8 cellular contexts compared by ENCODE assay signal in the genomic region with DNA sequence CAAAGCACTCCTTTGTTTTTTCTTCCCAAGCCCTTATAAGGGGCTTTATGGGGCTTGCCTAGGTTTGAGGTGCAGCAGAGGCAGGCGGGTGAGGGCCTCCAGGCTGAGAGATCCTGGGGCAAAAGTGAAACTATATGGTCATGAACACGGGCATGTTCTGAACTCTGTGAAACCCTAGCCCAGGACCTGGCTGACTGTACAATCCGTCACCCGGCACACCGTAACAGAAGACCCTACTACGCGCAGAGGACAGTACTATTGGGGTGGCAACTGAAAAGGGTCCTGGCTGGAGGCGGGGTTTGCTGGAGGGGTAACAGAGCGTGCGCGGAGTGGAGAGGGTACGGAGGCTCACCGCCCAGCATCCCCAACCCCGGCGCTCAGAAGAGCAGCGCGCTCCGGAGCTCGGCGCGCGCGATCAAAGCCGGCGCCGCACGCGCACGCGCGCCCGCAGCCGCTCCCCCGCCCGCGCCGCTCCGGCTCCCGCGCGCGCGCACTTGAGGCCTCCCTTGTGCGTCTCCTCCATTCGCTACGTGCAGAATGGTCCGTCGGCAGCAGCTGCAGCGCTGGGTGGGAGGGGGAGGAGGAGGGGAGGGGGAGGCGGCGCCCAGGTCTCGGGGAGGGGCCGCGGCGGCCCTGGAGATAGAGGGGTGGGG. TPM values are rescaled to one million over a fixed set of nuclear protein-coding genes. Genes with fewer than 3 reads are reported as not detected.
DNase-seq lines count a peak whose midpoint lies in the region; ATAC-seq and TF ChIP-seq lines count a peak whose summit lies in the region.

No MANE protein-coding gene starts in this region.

- peaks cover 0 to 18% (median 15%) of the 10 kb centered on the region in 5 donors for H3K27me3 Mint-ChIP-seq in naive thymus-derived CD4-positive, alpha-beta T cell

- ATAC-seq in GM19455 (IDR thresholded peaks at IDR 0.05; ENCODE audit: unreplicated experiment), result peak; percentile 57
- ATAC-seq in naive thymus-derived CD4-positive, alpha-beta T cell, result peak; percentile 89
- ATAC-seq in stimulated activated naive CD8-positive, alpha-beta T cell treated with anti-CD3 and anti-CD28 coated beads, Interleukin-15, Interleukin-2, amounts not matched to agents 100 U/mL and 50 U/mL, for 24 hours, result peak; percentile 69

- TF ChIP-seq CTCF in epithelial cell of proximal tubule (conservative IDR thresholded peaks at IDR 0.05; ENCODE audit: low read depth, low read length), result no peak

- H3K27ac ChIP-seq in naive thymus-derived CD4-positive, alpha-beta T cell (ENCODE audit: low read depth, low read length), result peak overlapping the region; percentile 54

- CTCF ChIA-PET in naive thymus-derived CD4-positive, alpha-beta T cell (lab: Charles Lee), result interaction anchor here (1.1 to 5.3 kb wide), 6 partner anchors 291 to 349 kb away, joined by 3 to 30 read pairs (median 6); partner anchors contain the start of gene VEGFA

- H3K4me1 ChIP-seq in naive thymus-derived CD4-positive, alpha-beta T cell (ENCODE audit: control insufficient read depth in 2 of 2, insufficient read depth in 2 of 2, low read length in 2 of 2), result peaks cover 12 to 16% of the 10 kb centered on the region in 2 donors

- H3K36me3 Mint-ChIP-seq in naive thymus-derived CD4-positive, alpha-beta T cell, result peaks cover 0 to 2% (median 0%) of the 10 kb centered on the region in 5 donors

- H3K9me3 ChIP-seq in naive thymus-derived CD4-positive, alpha-beta T cell (ENCODE audit: control insufficient read depth in 2 of 3, low read length in 3 of 3), result no peaks in the 10 kb centered on the region

- peak; percentile 99 for DNase-seq in AG20443 (ENCODE audit: low spot score)
- DNase-seq in HT-29 (ENCODE audit: low spot score), result peak; percentile 50
- DNase-seq in activated CD8-positive, alpha-beta memory T cell treated with anti-CD3 and anti-CD28 coated beads for 24 hours, result peak; percentile 79
- DNase-seq in epithelial cell of proximal tubule (ENCODE audit: low read depth), result no peak
- DNase-seq in naive thymus-derived CD4-positive, alpha-beta T cell, result peak; percentile 65 to 87 (median 78)
- DNase-seq in stimulated activated naive CD8-positive, alpha-beta T cell treated with anti-CD3 and anti-CD28 coated beads, Interleukin-15, Interleukin-2, amounts not matched to agents 100 U/mL and 50 U/mL, for 24 hours, result peak; percentile 96
- no peak for DNase-seq in NCI-H1930 (lab: John Stamatoyannopoulos, UW)

- no peaks in the 10 kb centered on the region for H3K36me3 ChIP-seq in naive thymus-derived CD4-positive, alpha-beta T cell (ENCODE audit: control insufficient read depth in 2 of 3, insufficient read depth in 3 of 3, low read length in 3 of 3)

- intact Hi-C loops in naive thymus-derived CD4-positive, alpha-beta T cell (cut with micrococcal nuclease), result loop anchor here (1.0 to 10.0 kb wide), 5 partner anchors 24 to 618 kb away; partner anchors contain the start of genes DLK2 (in 1 of the 2), POLH (in 1 of the 2) and XPO5 (in 1 of the 2)

- no peaks in the 10 kb centered on the region for H3K27me3 ChIP-seq in naive thymus-derived CD4-positive, alpha-beta T cell (ENCODE audit: control insufficient read depth in 2 of 2, insufficient read depth in 2 of 2, low read length in 2 of 2)

- POLR2A ChIA-PET in naive thymus-derived CD4-positive, alpha-beta T cell (lab: Charles Lee), result no interaction called here

- H3K4me3 ChIP-seq in epithelial cell of proximal tubule (ENCODE audit: low read depth, low read length), result peak overlapping the region; percentile 49
- H3K4me3 ChIP-seq in naive thymus-derived CD4-positive, alpha-beta T cell (ENCODE audit: low read length), result peak overlapping the region; percentile 95

- H3K4me3 Mint-ChIP-seq in naive thymus-derived CD4-positive, alpha-beta T cell, result peak overlapping the region; percentile 82 to 100 (median 94)

- peaks cover 0 to 33% (median 15%) of the 10 kb centered on the region in 7 donors for H3K4me1 Mint-ChIP-seq in naive thymus-derived CD4-positive, alpha-beta T cell

- H3K27ac Mint-ChIP-seq in naive thymus-derived CD4-positive, alpha-beta T cell, result peak overlapping the region in 8 of 9 donors; percentile 41 to 99 (median 79)

- H3K9me3 Mint-ChIP-seq in naive thymus-derived CD4-positive, alpha-beta T cell, result peaks cover 0 to 3% (median 0%) of the 10 kb centered on the region in 11 donors

RNA-seq across cellular contexts. Expression of gene MRPL14, which starts 54.2 kb away (rescaled TPM):
- total RNA-seq in HT-29 (2014; rRNA removed; shearing (Covaris generic)), result 158 and 160 TPM in 2 replicates
- total RNA-seq in epithelial cell of proximal tubule, result 95.5 and 167 TPM in 2 replicates
- total RNA-seq in naive thymus-derived CD4-positive, alpha-beta T cell, result 10 to 100 TPM; 12.6 to 58.3 (median 15.8) TPM
- 10 to 100 TPM; 71.4 to 77.9 TPM for polyA plus RNA-seq in naive thymus-derived CD4-positive, alpha-beta T cell

RNA-seq across cellular contexts. Expression of gene TMEM63B, which starts 54.3 kb away (rescaled TPM):
- total RNA-seq in HT-29 (2014; rRNA removed; shearing (Covaris generic)), result 23.3 and 23.9 TPM in 2 replicates
- 35.2 and 47.9 TPM in 2 replicates for total RNA-seq in epithelial cell of proximal tubule
- 10 to 100 TPM; 16.2 to 21.4 (median 18.1) TPM for total RNA-seq in naive thymus-derived CD4-positive, alpha-beta T cell
- 1 to 10 TPM in 1 of 2 donors, under 1 TPM in 1; 0.18 to 1.7 TPM for polyA plus RNA-seq in naive thymus-derived CD4-positive, alpha-beta T cell

Comparison
In these comparisons a context has a peak if more than half of its experiments do, and no peak if none do; other contexts are left out.
1. DNase-seq: peak in AG20443 (single experiment), HT-29 (single experiment), activated CD8-positive, alpha-beta memory T cell treated with anti-CD3 and anti-CD28 coated beads for 24 hours (single experiment), naive thymus-derived CD4-positive, alpha-beta T cell (9 of 9) and stimulated activated naive CD8-positive, alpha-beta T cell treated with anti-CD3 and anti-CD28 coated beads, Interleukin-15, Interleukin-2, amounts not matched to agents 100 U/mL and 50 U/mL, for 24 hours (single experiment); none in epithelial cell of proximal tubule (single experiment) and NCI-H1930 (0 of 2).
2. Peak in every context shown above with its lines, with median percentiles within 50 percentile points of each other: ATAC-seq.